In the genomic region with DNA sequence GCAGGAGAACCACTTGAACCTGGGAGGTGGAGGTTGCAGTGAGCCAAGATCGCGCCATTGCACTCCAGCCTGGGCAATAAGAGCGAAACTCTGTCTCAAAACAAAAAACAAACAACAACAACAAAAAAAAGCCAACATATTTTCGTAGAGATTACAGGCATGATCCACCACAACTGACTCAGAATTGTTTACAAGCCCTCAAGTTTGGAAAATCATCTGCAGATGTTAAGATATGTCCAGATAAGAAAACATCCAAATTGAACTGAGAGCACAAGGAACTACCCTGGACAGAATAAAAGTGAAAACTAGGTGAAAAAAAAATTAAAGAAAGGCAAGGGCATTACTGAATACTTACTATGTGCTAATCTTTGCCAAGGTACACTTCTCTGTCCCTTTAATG, we compare ENCODE assay signal across 16 cellular contexts.
"Had no signal": no experiment of that assay in that cellular context is flagged by ENCODE, and none has a peak within 500 bp of the region (broad histone marks: within the 10 kb centered on the region; RNA-seq: fewer than 3 reads in every experiment).

No MANE protein-coding gene starts in this region.

- H3K4me3 ChIP-seq: body of pancreas, gastrocnemius medialis, upper lobe of right lung had no signal

- H3K4me3 Mint-ChIP-seq: activated B cell treated with CpG ODN at 0.5 μM for 24 hours; activated CD4-positive, alpha-beta T cell treated with anti-CD3 and anti-CD28 coated beads, Interleukin-2, amount 10 ng/mL, durations not matched to agents 7 days and 5 days; effector memory CD8-positive, alpha-beta T cell; stimulated activated effector memory CD8-positive, alpha-beta T cell treated with anti-CD3 and anti-CD28 coated beads, Interleukin-12 subunit alpha, Interleukin-12 subunit beta, amount 100 ng/mL, for 72 hours; T-helper 17 cell had no signal

- H3K27me3 Mint-ChIP-seq: effector memory CD8-positive, alpha-beta T cell had no signal

- H3K27me3 ChIP-seq: body of pancreas, gastrocnemius medialis, neutrophil, upper lobe of right lung had no signal

- H3K4me1 Mint-ChIP-seq: activated B cell treated with CpG ODN at 0.5 μM for 24 hours; activated CD4-positive, alpha-beta T cell treated with anti-CD3 and anti-CD28 coated beads, Interleukin-2, amount 10 ng/mL, durations not matched to agents 7 days and 5 days; stimulated activated effector memory CD8-positive, alpha-beta T cell treated with anti-CD3 and anti-CD28 coated beads, Interleukin-12 subunit alpha, Interleukin-12 subunit beta, amount 100 ng/mL, for 72 hours had no signal

- ATAC-seq: body of pancreas; effector memory CD8-positive, alpha-beta T cell; left ventricle myocardium superior; right cardiac atrium; stimulated activated effector memory CD8-positive, alpha-beta T cell treated with anti-CD3 and anti-CD28 coated beads, Interleukin-12 subunit alpha, Interleukin-12 subunit beta, amount 100 ng/mL, for 72 hours; T-helper 17 cell; upper lobe of right lung had no signal

- H3K36me3 ChIP-seq: gastrocnemius medialis, neutrophil, upper lobe of right lung had no signal

- H3K9me3 ChIP-seq: body of pancreas, gastrocnemius medialis, neutrophil, upper lobe of right lung had no signal

- H3K9me3 Mint-ChIP-seq: activated B cell treated with CpG ODN at 0.5 μM for 24 hours; activated CD4-positive, alpha-beta T cell treated with anti-CD3 and anti-CD28 coated beads, Interleukin-2, amount 10 ng/mL, durations not matched to agents 7 days and 5 days had no signal

- H3K4me1 ChIP-seq: gastrocnemius medialis, upper lobe of right lung had no signal

- H3K36me3 Mint-ChIP-seq: stimulated activated effector memory CD8-positive, alpha-beta T cell treated with anti-CD3 and anti-CD28 coated beads, Interleukin-12 subunit alpha, Interleukin-12 subunit beta, amount 100 ng/mL, for 72 hours had no signal

- DNase-seq: activated B cell treated with CpG ODN at 0.5 μM for 24 hours; activated CD4-positive, alpha-beta T cell treated with anti-CD3 and anti-CD28 coated beads, Interleukin-2, amount 10 ng/mL, durations not matched to agents 7 days and 5 days; activated naive CD4-positive, alpha-beta T cell treated with anti-CD3 and anti-CD28 coated beads, Interleukin-2, amount 50 U/mL, for 16 hours; activated T-cell treated with anti-CD3 and anti-CD28 coated beads for 4 hours; body of pancreas; central memory CD4-positive, alpha-beta T cell; effector memory CD8-positive, alpha-beta T cell; erythroblast; gastrocnemius medialis; left ventricle myocardium superior; posterior cingulate gyrus; right cardiac atrium; T-helper 17 cell; upper lobe of right lung had no signal

- H3K27ac ChIP-seq: body of pancreas, gastrocnemius medialis, neutrophil, upper lobe of right lung had no signal

- H3K27ac Mint-ChIP-seq: activated B cell treated with CpG ODN at 0.5 μM for 24 hours; activated CD4-positive, alpha-beta T cell treated with anti-CD3 and anti-CD28 coated beads, Interleukin-2, amount 10 ng/mL, durations not matched to agents 7 days and 5 days; effector memory CD8-positive, alpha-beta T cell; stimulated activated effector memory CD8-positive, alpha-beta T cell treated with anti-CD3 and anti-CD28 coated beads, Interleukin-12 subunit alpha, Interleukin-12 subunit beta, amount 100 ng/mL, for 72 hours; T-helper 17 cell had no signal
